In genomic region chr9:36765468-36766341, GRCh38 we compare ENCODE assay signal across 1 cellular context.
A peak's percentile ranks its signal among the peaks of the same experiment; 100 is the strongest.
TF ChIP-seq lines count a peak whose summit lies in the region.

No MANE protein-coding gene starts in this region.

TF ChIP-seq in GM12878, 131 proteins besides CTCF, POLR2A, EP300 and RAD21 (continued from another document and continues in another):
- TF ChIP-seq E2F8 (IDR thresholded peaks at IDR 0.05; ENCODE audit: low read depth, partially characterized antibody): no peak
- TF ChIP-seq, protein P1, sequence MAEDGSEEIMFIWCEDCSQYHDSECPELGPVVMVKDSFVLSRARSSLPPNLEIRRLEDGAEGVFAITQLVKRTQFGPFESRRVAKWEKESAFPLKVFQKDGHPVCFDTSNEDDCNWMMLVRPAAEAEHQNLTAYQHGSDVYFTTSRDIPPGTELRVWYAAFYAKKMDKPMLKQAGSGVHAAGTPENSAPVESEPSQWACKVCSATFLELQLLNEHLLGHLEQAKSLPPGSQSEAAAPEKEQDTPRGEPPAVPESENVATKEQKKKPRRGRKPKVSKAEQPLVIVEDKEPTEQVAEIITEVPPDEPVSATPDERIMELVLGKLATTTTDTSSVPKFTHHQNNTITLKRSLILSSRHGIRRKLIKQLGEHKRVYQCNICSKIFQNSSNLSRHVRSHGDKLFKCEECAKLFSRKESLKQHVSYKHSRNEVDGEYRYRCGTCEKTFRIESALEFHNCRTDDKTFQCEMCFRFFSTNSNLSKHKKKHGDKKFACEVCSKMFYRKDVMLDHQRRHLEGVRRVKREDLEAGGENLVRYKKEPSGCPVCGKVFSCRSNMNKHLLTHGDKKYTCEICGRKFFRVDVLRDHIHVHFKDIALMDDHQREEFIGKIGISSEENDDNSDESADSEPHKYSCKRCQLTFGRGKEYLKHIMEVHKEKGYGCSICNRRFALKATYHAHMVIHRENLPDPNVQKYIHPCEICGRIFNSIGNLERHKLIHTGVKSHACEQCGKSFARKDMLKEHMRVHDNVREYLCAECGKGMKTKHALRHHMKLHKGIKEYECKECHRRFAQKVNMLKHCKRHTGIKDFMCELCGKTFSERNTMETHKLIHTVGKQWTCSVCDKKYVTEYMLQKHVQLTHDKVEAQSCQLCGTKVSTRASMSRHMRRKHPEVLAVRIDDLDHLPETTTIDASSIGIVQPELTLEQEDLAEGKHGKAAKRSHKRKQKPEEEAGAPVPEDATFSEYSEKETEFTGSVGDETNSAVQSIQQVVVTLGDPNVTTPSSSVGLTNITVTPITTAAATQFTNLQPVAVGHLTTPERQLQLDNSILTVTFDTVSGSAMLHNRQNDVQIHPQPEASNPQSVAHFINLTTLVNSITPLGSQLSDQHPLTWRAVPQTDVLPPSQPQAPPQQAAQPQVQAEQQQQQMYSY (CRISPR knock-in tag; IDR thresholded peaks at IDR 0.05): no peak
- no peak; the same call in 1 of the 2 replicates for TF ChIP-seq USF2 (IDR thresholded peaks at IDR 0.05; ENCODE audit: borderline replicate concordance, low read depth, low read length)
- no peak for TF ChIP-seq RAD51 (IDR thresholded peaks at IDR 0.05)
- no peak for TF ChIP-seq MTA3 (IDR thresholded peaks at IDR 0.05; ENCODE audit: borderline replicate concordance, low read length)
- peak in 1 of 2 experiments; percentile 50; a peak in 2 of 4 replicates for TF ChIP-seq ETV6 (conservative IDR thresholded peaks at IDR 0.05 in 1 of 2, IDR thresholded peaks at IDR 0.05 in 1 of 2; ENCODE audit: borderline replicate concordance in 1 of 2, low read depth in 1 of 2)
- peak; percentile 44; the same call in 1 of the 2 replicates for TF ChIP-seq ZBTB40 (IDR thresholded peaks at IDR 0.05; ENCODE audit: borderline replicate concordance)
- TF ChIP-seq SIX5 (IDR thresholded peaks at IDR 0.05; ENCODE audit: low read depth, low read length, severe bottlenecking): no peak
- TF ChIP-seq NFXL1 (IDR thresholded peaks at IDR 0.05; ENCODE audit: borderline replicate concordance): no peak
- no peak for TF ChIP-seq ZNF217 (IDR thresholded peaks at IDR 0.05)
- TF ChIP-seq CHD1 (IDR thresholded peaks at IDR 0.05; ENCODE audit: low read depth, low read length): no peak
- no peak for TF ChIP-seq IRF3 (IDR thresholded peaks at IDR 0.05)
- TF ChIP-seq POLR2AphosphoS2 (IDR thresholded peaks at IDR 0.05; ENCODE audit: low read depth, low read length): no peak
- TF ChIP-seq LARP7 (IDR thresholded peaks at IDR 0.05): no peak
- TF ChIP-seq IKZF2 (IDR thresholded peaks at IDR 0.05): no peak
- TF ChIP-seq PAX8 (IDR thresholded peaks at IDR 0.05): no peak
- no peak for TF ChIP-seq HDAC2 (IDR thresholded peaks at IDR 0.05)
- TF ChIP-seq HDAC6 (IDR thresholded peaks at IDR 0.05; ENCODE audit: unreplicated experiment): no peak
- no peak for TF ChIP-seq IRF5 (IDR thresholded peaks at IDR 0.05; ENCODE audit: borderline replicate concordance)
- no peak for TF ChIP-seq JUND (IDR thresholded peaks at IDR 0.05; ENCODE audit: low read depth, low read length)
- no peak for TF ChIP-seq SUPT20H (IDR thresholded peaks at IDR 0.05; ENCODE audit: borderline replicate concordance, control insufficient read depth, low read depth, low read length)
- no peak for TF ChIP-seq YBX1 (IDR thresholded peaks at IDR 0.05)
- TF ChIP-seq, protein P2, sequence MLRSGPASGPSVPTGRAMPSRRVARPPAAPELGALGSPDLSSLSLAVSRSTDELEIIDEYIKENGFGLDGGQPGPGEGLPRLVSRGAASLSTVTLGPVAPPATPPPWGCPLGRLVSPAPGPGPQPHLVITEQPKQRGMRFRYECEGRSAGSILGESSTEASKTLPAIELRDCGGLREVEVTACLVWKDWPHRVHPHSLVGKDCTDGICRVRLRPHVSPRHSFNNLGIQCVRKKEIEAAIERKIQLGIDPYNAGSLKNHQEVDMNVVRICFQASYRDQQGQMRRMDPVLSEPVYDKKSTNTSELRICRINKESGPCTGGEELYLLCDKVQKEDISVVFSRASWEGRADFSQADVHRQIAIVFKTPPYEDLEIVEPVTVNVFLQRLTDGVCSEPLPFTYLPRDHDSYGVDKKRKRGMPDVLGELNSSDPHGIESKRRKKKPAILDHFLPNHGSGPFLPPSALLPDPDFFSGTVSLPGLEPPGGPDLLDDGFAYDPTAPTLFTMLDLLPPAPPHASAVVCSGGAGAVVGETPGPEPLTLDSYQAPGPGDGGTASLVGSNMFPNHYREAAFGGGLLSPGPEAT (IDR thresholded peaks at IDR 0.05; ENCODE audit: low read depth): 0 out of 2 replicates have a peak, but pooled peaks have one; percentile 24
- peak; percentile 72 for TF ChIP-seq MEF2B (IDR thresholded peaks at IDR 0.05; ENCODE audit: partially characterized antibody, poor library complexity, severe bottlenecking)
- no peak for TF ChIP-seq ESRRA (IDR thresholded peaks at IDR 0.05; ENCODE audit: low read length)
- TF ChIP-seq RUNX3 (IDR thresholded peaks at IDR 0.05; ENCODE audit: low read length): peak; percentile 85
- no peak for TF ChIP-seq SMARCA5 (IDR thresholded peaks at IDR 0.05)
- peak; percentile 30; the same call in 1 of the 2 replicates for TF ChIP-seq MAX (IDR thresholded peaks at IDR 0.05; ENCODE audit: low read depth, low read length)
- TF ChIP-seq SMAD1 (IDR thresholded peaks at IDR 0.05; ENCODE audit: low read depth, partially characterized antibody): no peak
- TF ChIP-seq, protein P3, sequence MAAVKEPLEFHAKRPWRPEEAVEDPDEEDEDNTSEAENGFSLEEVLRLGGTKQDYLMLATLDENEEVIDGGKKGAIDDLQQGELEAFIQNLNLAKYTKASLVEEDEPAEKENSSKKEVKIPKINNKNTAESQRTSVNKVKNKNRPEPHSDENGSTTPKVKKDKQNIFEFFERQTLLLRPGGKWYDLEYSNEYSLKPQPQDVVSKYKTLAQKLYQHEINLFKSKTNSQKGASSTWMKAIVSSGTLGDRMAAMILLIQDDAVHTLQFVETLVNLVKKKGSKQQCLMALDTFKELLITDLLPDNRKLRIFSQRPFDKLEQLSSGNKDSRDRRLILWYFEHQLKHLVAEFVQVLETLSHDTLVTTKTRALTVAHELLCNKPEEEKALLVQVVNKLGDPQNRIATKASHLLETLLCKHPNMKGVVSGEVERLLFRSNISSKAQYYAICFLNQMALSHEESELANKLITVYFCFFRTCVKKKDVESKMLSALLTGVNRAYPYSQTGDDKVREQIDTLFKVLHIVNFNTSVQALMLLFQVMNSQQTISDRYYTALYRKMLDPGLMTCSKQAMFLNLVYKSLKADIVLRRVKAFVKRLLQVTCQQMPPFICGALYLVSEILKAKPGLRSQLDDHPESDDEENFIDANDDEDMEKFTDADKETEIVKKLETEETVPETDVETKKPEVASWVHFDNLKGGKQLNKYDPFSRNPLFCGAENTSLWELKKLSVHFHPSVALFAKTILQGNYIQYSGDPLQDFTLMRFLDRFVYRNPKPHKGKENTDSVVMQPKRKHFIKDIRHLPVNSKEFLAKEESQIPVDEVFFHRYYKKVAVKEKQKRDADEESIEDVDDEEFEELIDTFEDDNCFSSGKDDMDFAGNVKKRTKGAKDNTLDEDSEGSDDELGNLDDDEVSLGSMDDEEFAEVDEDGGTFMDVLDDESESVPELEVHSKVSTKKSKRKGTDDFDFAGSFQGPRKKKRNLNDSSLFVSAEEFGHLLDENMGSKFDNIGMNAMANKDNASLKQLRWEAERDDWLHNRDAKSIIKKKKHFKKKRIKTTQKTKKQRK (IDR thresholded peaks at IDR 0.05; ENCODE audit: low read depth, low read length): no peak
- no peak for TF ChIP-seq SUZ12 (IDR thresholded peaks at IDR 0.05; ENCODE audit: unreplicated experiment)
- TF ChIP-seq PAX5 (IDR thresholded peaks at IDR 0.05; ENCODE audit: borderline replicate concordance, low read depth, low read length): peak; percentile 39; the same call in 1 of the 2 replicates
- no peak for TF ChIP-seq NR2C2 (IDR thresholded peaks at IDR 0.05; ENCODE audit: borderline replicate concordance, control insufficient read depth, insufficient read length, low read depth)
- peak; percentile 43; the same call in 1 of the 2 replicates for TF ChIP-seq HDGF (IDR thresholded peaks at IDR 0.05)
- no peak for TF ChIP-seq CBX3 (IDR thresholded peaks at IDR 0.05; ENCODE audit: borderline replicate concordance, low read depth)
- TF ChIP-seq, protein P4, sequence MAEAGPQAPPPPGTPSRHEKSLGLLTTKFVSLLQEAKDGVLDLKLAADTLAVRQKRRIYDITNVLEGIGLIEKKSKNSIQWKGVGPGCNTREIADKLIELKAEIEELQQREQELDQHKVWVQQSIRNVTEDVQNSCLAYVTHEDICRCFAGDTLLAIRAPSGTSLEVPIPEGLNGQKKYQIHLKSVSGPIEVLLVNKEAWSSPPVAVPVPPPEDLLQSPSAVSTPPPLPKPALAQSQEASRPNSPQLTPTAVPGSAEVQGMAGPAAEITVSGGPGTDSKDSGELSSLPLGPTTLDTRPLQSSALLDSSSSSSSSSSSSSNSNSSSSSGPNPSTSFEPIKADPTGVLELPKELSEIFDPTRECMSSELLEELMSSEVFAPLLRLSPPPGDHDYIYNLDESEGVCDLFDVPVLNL (IDR thresholded peaks at IDR 0.05; ENCODE audit: low read depth, low read length): no peak
- no peak for TF ChIP-seq ASH2L (IDR thresholded peaks at IDR 0.05; ENCODE audit: borderline replicate concordance, low read depth)
- TF ChIP-seq HCFC1 (IDR thresholded peaks at IDR 0.05; ENCODE audit: low read length): peak; percentile 50; the same call in 1 of the 2 replicates
- no peak for TF ChIP-seq MYC (IDR thresholded peaks at IDR 0.05; ENCODE audit: insufficient read depth, insufficient read length, insufficient replicate concordance, low read length, severe bottlenecking)
- peak; percentile 94 for TF ChIP-seq TCF12 (IDR thresholded peaks at IDR 0.05; ENCODE audit: low read depth, low read length)
- no peak for TF ChIP-seq CHD2 (IDR thresholded peaks at IDR 0.05; ENCODE audit: borderline replicate concordance, low read depth, low read length)
